In the genomic region with DNA sequence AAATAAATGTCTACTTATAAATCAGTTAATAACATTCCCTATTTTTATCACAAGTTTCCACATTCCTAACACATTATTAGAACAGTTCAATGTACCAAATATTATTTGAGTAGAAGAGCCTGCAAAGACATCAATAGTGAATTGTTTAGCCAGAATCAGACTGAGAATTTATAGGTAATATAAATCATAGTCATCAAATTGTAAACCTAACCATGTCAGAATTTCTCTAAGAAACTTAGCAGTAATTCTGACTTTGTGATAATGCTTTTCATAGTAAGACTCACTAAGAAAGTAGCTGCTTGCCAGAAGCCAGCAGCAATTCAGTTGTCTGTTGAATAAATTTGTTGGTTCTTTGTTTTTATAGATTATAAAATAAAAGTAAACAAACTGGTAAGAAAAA, we compare ENCODE assay signal across 26 cellular contexts.
"Had no signal": no experiment of that assay in that cellular context is flagged by ENCODE, and none has a peak within 500 bp of the region (broad histone marks: within the 10 kb centered on the region; RNA-seq: fewer than 3 reads in every experiment).

No MANE protein-coding gene starts in this region.

- ATAC-seq: left colon; left lung; lower lobe of right lung; naive thymus-derived CD8-positive, alpha-beta T cell; sciatic nerve; stimulated activated naive B cell treated with anti-CD40 and anti-IgM and Interleukin-4, amounts not matched to agents 10 μg/mL and 1 μg/mL and 100 μg/mL, for 72 hours; stimulated activated naive CD8-positive, alpha-beta T cell treated with anti-CD3 and anti-CD28 coated beads, Interleukin-15, Interleukin-2, amounts not matched to agents 100 U/mL and 50 U/mL, for 24 hours had no signal

- H3K9me3 ChIP-seq: left lung, lower lobe of right lung, neutrophil, ovary, right atrium auricular region, stomach, testis, thyroid gland, transverse colon, upper lobe of left lung had no signal

- H3K27me3 ChIP-seq: left lung, neutrophil, ovary, right atrium auricular region, stomach, testis, thyroid gland, transverse colon, upper lobe of left lung had no signal

- H3K4me3 ChIP-seq: left lung, lower lobe of right lung, ovary, right atrium auricular region, skin epidermis, stomach, testis, thyroid gland, transverse colon, upper lobe of left lung had no signal

- H3K36me3 ChIP-seq: ovary, right atrium auricular region, thyroid gland, transverse colon had no signal

- H3K4me1 ChIP-seq: left lung, lower lobe of right lung, testis, thyroid gland, transverse colon, upper lobe of left lung had no signal

- FAIRE-seq: kidney had no signal

- H3K27ac ChIP-seq: left lung, lower lobe of right lung, neutrophil, ovary, right atrium auricular region, skin epidermis, stomach, testis, thyroid gland, transverse colon, upper lobe of left lung had no signal

- DNase-seq: hypothalamus; immature natural killer cell; kidney; left colon; left lung; lower lobe of right lung; mammary epithelial cell; mesenchymal stem cell; naive thymus-derived CD8-positive, alpha-beta T cell; occipital lobe; ovary; stimulated activated CD4-positive, alpha-beta T cell treated with anti-CD3 and anti-CD28 coated beads, Interleukin-12 subunit alpha, Interleukin-12 subunit beta, amount 100 ng/mL, for 4 hours; stimulated activated CD4-positive, alpha-beta T cell treated with anti-CD3 and anti-CD28 coated beads, Interleukin-15, amount 100 ng/mL, for 24 hours; stimulated activated CD4-positive, alpha-beta T cell treated with anti-CD3 and anti-CD28 coated beads, Interleukin-2, amount 100 ng/mL, for 24 hours; stimulated activated CD4-positive, alpha-beta T cell treated with anti-CD3 and anti-CD28 coated beads, Interleukin-4, amount 100 ng/mL, for 1 hour; stimulated activated naive B cell treated with anti-CD40 and anti-IgM and Interleukin-4, amounts not matched to agents 10 μg/mL and 1 μg/mL and 100 μg/mL, for 72 hours; stimulated activated naive CD8-positive, alpha-beta T cell treated with anti-CD3 and anti-CD28 coated beads, Interleukin-15, Interleukin-2, amounts not matched to agents 100 U/mL and 50 U/mL, for 24 hours; stomach; testis; thyroid gland; transverse colon had no signal
